Comparison of ENCODE assay signal across 8 cellular contexts in the genomic region with DNA sequence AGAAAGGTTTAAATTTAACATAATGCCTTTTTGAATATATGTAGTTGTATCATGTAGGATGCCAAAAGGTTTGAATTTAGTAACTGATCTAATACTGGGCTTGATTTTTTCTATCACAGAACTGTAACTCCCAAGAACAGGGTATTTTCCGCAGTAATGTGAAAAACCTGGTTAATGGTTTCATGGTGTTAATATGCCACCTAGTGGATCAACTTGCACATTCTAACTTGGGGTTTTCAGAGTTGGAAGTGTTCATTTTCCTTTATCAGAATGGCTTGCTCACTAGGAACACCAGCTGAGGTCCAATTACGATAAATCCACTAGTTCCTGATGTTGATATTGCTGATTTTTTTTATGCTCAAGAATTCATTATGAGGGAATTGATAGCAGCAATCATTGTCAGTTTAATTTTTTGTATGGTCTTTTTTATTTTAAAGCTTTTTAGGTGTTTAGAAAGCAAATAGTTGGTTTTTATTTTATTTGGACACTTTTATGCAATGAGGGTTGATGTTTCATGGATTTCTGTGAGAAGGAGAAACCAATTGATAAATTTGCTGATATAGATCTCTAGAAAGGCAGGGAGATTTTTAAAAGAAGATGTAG.
A peak's percentile ranks its signal among the peaks of the same experiment; 100 is the strongest.
DNase-seq lines count a peak whose midpoint lies in the region; ATAC-seq and TF ChIP-seq lines count a peak whose summit lies in the region.

No MANE protein-coding gene starts in this region.

- DNase-seq in NCI-H510A treated with DMSO at 0.1 percent for 48 hours (lab: John Stamatoyannopoulos, UW) (peak; percentile 45), NCI-H510A (lab: John Stamatoyannopoulos, UW) (no peak), HCEC 1CT (peak; percentile 50), NCI-H1105 (lab: John Stamatoyannopoulos, UW) (peak; percentile 68), SKM-1 (lab: John Stamatoyannopoulos, UW; ENCODE audit: unreplicated experiment) (peak; percentile 71), fibroblast of pulmonary artery (ENCODE audit: low read depth) (peak; percentile 85), omental fat pad (ENCODE audit: low spot score) (no peak)

- TF ChIP-seq CTCF in fibroblast of pulmonary artery (IDR thresholded peaks at IDR 0.05; ENCODE audit: low read length, missing control alignments) (peak; percentile 75), omental fat pad (IDR thresholded peaks at IDR 0.05) (peak in 1 of 3 donors; percentile 33)

- ATAC-seq in omental fat pad (ENCODE audit: low FRiP score): peak; percentile 53
- no peak for ATAC-seq in GM19452 (IDR thresholded peaks at IDR 0.05; ENCODE audit: unreplicated experiment)

- H3K4me3 ChIP-seq in fibroblast of pulmonary artery (replicated peaks; ENCODE audit: low read depth, low read length): no peak overlapping the region

Comparison
In these comparisons a context has a peak if more than half of its experiments do, and no peak if none do; other contexts are left out.
1. DNase-seq: peak in NCI-H510A treated with DMSO at 0.1 percent for 48 hours (single experiment), HCEC 1CT (single experiment), NCI-H1105 (single experiment), SKM-1 (single experiment) and fibroblast of pulmonary artery (single experiment); none in NCI-H510A (single experiment) and omental fat pad (single experiment).